ENCODE assay signal across 25 cellular contexts in the genomic region with DNA sequence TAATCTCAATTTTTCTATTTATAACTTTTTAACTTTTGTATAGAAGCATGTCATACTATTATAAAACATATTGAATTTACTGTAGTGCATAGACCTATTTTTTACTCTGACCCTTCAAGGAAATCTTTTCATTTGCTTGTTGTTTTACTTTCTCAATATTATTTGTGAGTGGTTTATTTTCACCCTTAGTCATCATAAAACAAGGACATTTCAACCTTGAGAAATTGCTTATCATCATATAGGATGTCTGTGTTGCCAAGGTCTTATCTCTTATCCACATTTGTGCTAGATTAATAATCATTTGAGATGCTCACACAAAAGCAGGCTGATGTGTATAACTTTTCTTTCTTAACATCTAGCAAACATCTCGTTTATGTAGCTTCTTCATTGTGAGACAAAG.
DNase-seq lines count a peak whose midpoint lies in the region; ATAC-seq, FAIRE-seq and TF ChIP-seq lines count a peak whose summit lies in the region.
"Had no signal": no experiment of that assay in that cellular context is flagged by ENCODE, and none has a peak within 500 bp of the region (broad histone marks: within the 10 kb centered on the region; RNA-seq: fewer than 3 reads in every experiment).

No MANE protein-coding gene starts in this region.

- H3K9me3 ChIP-seq in HepG2 (ENCODE audit: low read length) (no peaks in the 10 kb centered on the region), right lobe of liver (peaks cover 0 to 6% (median 0%) of the 10 kb centered on the region in 4 donors), spleen (peaks cover 0 to 28% (median 15%) of the 10 kb centered on the region in 8 donors)
- H3K9me3 ChIP-seq: A549, Caco-2 had no signal

- no peak for TF ChIP-seq EP300 in HepG2 (IDR thresholded peaks at IDR 0.05; ENCODE audit: low read depth in 2 of 2, low read length in 2 of 2)
- no peak for TF ChIP-seq EP300 in HepG2 (CRISPR knock-in tag; IDR thresholded peaks at IDR 0.05; ENCODE audit: borderline replicate concordance)

- H4K20me1 ChIP-seq in HepG2 (ENCODE audit: insufficient read depth, low read length), result no peaks in the 10 kb centered on the region
- H4K20me1 ChIP-seq: BLaER1 treated with 17β-estradiol and CSF1 and Interleukin-3, amounts not matched to agents 10 nM and 100 nM had no signal

- TF ChIP-seq RAD21 in HepG2 (CRISPR knock-in tag; IDR thresholded peaks at IDR 0.05), result no peak

- H3K4me3 ChIP-seq in HepG2 (replicated peaks in 1 of 3; ENCODE audit: insufficient read depth in 1 of 3, low read depth in 2 of 3, low read length in 3 of 3), result no peak overlapping the region
- no peak overlapping the region for H3K4me3 ChIP-seq in right lobe of liver
- H3K4me3 ChIP-seq in spleen, result no peak overlapping the region
- H3K4me3 ChIP-seq: A549; BLaER1 treated with 17β-estradiol and CSF1 and Interleukin-3, amounts not matched to agents 10 nM and 100 nM; GM12878 had no signal

- in situ Hi-C loops in HepG2 (cut with HindIII; ENCODE audit: extremely low pct_ligation_motif_present, low pct_unique_long_range_greater_than_20kb), result no loop called here

- H3K4me1 ChIP-seq in HepG2 (ENCODE audit: insufficient read depth, low read length) (no peaks in the 10 kb centered on the region), right lobe of liver (no peaks in the 10 kb centered on the region), spleen (no peaks in the 10 kb centered on the region)
- H3K4me1 ChIP-seq: A549; BLaER1 treated with 17β-estradiol and CSF1 and Interleukin-3, amounts not matched to agents 10 nM and 100 nM; Caco-2 had no signal

- CTCF ChIA-PET in HepG2 (lab: Yijun Ruan, JAX; ENCODE audit: low intra/inter-chr PET ratio, low total read pairs), result no interaction called here

- DNase-seq in HepG2 (ENCODE audit: low spot score) (no peak), right lobe of liver (no peak), amniotic epithelial cell (ENCODE audit: low read depth) (peak; percentile 45), spleen (no peak), T-helper 9 cell (no peak)
- DNase-seq: AML-193; Caco-2; Calu3; CD4-positive, alpha-beta T cell; CD8-positive, alpha-beta T cell; DMS 273 treated with DMSO at 0.1 percent for 48 hours; DMS153; DMS53; DMS79; DND-41; EL; GDM1 had no signal

- WGBS in HepG2 (ENCODE audit: low lambda C conversion rate), result 0% methylated on average over 1 of the region's 1 CpG
- WGBS in right lobe of liver (ENCODE audit: insufficient coverage, low coverage, low lambda C conversion rate, missing lambda C conversion rate), result 15% methylated on average over 1 of the region's 1 CpG
- 46 to 57% (median 51%) methylated on average over 1 of the region's 1 CpG for WGBS in spleen, 5 donors

- no peak overlapping the region for H2AFZ ChIP-seq in HepG2 (ENCODE audit: low read length)

- intact Hi-C loops in HepG2 (cut with micrococcal nuclease; ENCODE audit: unreplicated experiment), result no loop called here
- intact Hi-C loops in right lobe of liver (cut with DNase I), result no loop called here
- intact Hi-C loops in spleen (cut with DNase I; ENCODE audit: low total_unique reads), result no loop called here

- POLR2A ChIA-PET in HepG2 (lab: Yijun Ruan, JAX), result no interaction called here

- no peak for FAIRE-seq in HepG2 (lab: Jason Lieb, UNC)
- FAIRE-seq: A549, GM12878, GM12892, GM18507 had no signal

- H3K27me3 ChIP-seq in HepG2 (ENCODE audit: control insufficient read depth in 1 of 2, insufficient read depth in 2 of 2, low read length in 2 of 2), result no peaks in the 10 kb centered on the region
- H3K27me3 ChIP-seq in right lobe of liver, result no peaks in the 10 kb centered on the region
- no peaks in the 10 kb centered on the region for H3K27me3 ChIP-seq in spleen (replicated peaks in 1 of 7)
- H3K27me3 ChIP-seq: BLaER1 treated with 17β-estradiol and CSF1 and Interleukin-3, amounts not matched to agents 10 nM and 100 nM had no signal

- no peak overlapping the region for H3K27ac ChIP-seq in HepG2 (ENCODE audit: extremely low read length, insufficient read depth, low read length)
- no peak overlapping the region for H3K27ac ChIP-seq in right lobe of liver
- H3K27ac ChIP-seq in spleen, result peak overlapping the region in 7 of 8 donors; percentile 14 to 64 (median 47)
- H3K27ac ChIP-seq: 22Rv1; A549; BLaER1 treated with 17β-estradiol and CSF1 and Interleukin-3, amounts not matched to agents 10 nM and 100 nM; C4-2B had no signal

- H3K79me2 ChIP-seq in HepG2 (ENCODE audit: insufficient read depth, low read length), result no peaks in the 10 kb centered on the region

- TF ChIP-seq CTCF in HepG2 (CRISPR knock-in tag; IDR thresholded peaks at IDR 0.05), result no peak
- TF ChIP-seq CTCF in right lobe of liver (IDR thresholded peaks at IDR 0.05), result no peak
- no peak for TF ChIP-seq CTCF in spleen (IDR thresholded peaks at IDR 0.05 in 8 of 11, conservative IDR thresholded peaks at IDR 0.05 in 3 of 11)

- ATAC-seq in HepG2 (no peak), right lobe of liver (no peak), HG02678 (IDR thresholded peaks at IDR 0.05; ENCODE audit: unreplicated experiment) (no peak)
- ATAC-seq: A549; CD8-positive, alpha-beta T cell; GM12878 had no signal

- H3K36me3 ChIP-seq in HepG2 (replicated peaks in 1 of 2; ENCODE audit: control insufficient read depth in 1 of 2, insufficient read depth in 2 of 2, low read length in 2 of 2) (no peaks in the 10 kb centered on the region), right lobe of liver (no peaks in the 10 kb centered on the region), spleen (no peaks in the 10 kb centered on the region)
- H3K36me3 ChIP-seq: BLaER1 treated with 17β-estradiol and CSF1 and Interleukin-3, amounts not matched to agents 10 nM and 100 nM had no signal

- TF ChIP-seq POLR2A in HepG2 (IDR thresholded peaks at IDR 0.05; ENCODE audit: insufficient read depth in 1 of 2, low read depth in 2 of 2, low read length in 2 of 2), result no peak
- TF ChIP-seq POLR2A in right lobe of liver (IDR thresholded peaks at IDR 0.05), result no peak
- TF ChIP-seq POLR2A in spleen (IDR thresholded peaks at IDR 0.05), result no peak

- H3K9ac ChIP-seq in HepG2 (ENCODE audit: insufficient read depth, low read depth, low read length), result no peak overlapping the region
- H3K9ac ChIP-seq: BLaER1 treated with 17β-estradiol and CSF1 and Interleukin-3, amounts not matched to agents 10 nM and 100 nM had no signal

- no peak overlapping the region for H3K4me2 ChIP-seq in HepG2 (ENCODE audit: low read depth, low read length)
- H3K4me2 ChIP-seq: A549; BLaER1 treated with 17β-estradiol and CSF1 and Interleukin-3, amounts not matched to agents 10 nM and 100 nM had no signal

- BruUV-seq in HepG2 (replicated peaks; lab: Mats Ljungman, UMichigan), result no TSS peak

TF ChIP-seq in HepG2, 621 proteins besides CTCF, POLR2A, EP300 and RAD21:
- TF ChIP-seq MAFF (IDR thresholded peaks at IDR 0.05; ENCODE audit: low read depth, low read length) (peak; percentile 53), MAFK (conservative IDR thresholded peaks at IDR 0.05 in 1 of 2, IDR thresholded peaks at IDR 0.05 in 1 of 2; ENCODE audit: low read length in 2 of 2) (peak; percentile 26 to 64; a peak in 3 of 4 replicates), NKX3-1 (CRISPR knock-in tag; IDR thresholded peaks at IDR 0.05) (no peak), ATM (IDR thresholded peaks at IDR 0.05; ENCODE audit: borderline replicate concordance) (no peak), GFI1 (CRISPR knock-in tag; IDR thresholded peaks at IDR 0.05; ENCODE audit: borderline replicate concordance) (no peak), SNRNP70 (IDR thresholded peaks at IDR 0.05; ENCODE audit: low read depth, low read length) (no peak)

Comparison
In these comparisons a context has a peak if more than half of its experiments do, and no peak if none do; other contexts are left out.
1. H3K27ac ChIP-seq: peak in spleen (7 of 8); none in HepG2 (single experiment) and right lobe of liver (0 of 3).